In the genomic region with DNA sequence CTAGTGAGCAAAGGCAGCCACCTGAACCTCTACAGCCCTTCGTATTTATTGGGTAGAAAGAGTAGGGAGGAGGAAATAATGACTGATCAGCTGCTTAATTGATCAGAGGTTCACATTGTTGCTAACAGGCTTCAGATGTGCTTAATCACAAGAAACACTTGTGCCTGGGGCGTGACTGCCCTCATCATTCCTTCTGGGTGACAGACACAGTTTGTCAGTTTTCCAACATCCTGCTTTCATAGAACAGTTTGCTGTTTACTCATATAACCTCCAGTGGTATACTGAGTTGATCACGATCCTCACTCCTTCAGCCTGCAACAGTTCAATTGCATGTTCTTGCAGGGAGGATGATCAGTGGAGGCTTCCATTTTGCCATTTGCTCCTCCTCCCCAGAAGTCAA, we compare ENCODE assay signal across 19 cellular contexts. TPM values are rescaled to one million over a fixed set of nuclear protein-coding genes. Genes with fewer than 3 reads are reported as not detected.
A peak's percentile ranks its signal among the peaks of the same experiment; 100 is the strongest.
DNase-seq lines count a peak whose midpoint lies in the region; ATAC-seq, FAIRE-seq and TF ChIP-seq lines count a peak whose summit lies in the region.
"Had no signal": no experiment of that assay in that cellular context is flagged by ENCODE, and none has a peak within 500 bp of the region (broad histone marks: within the 10 kb centered on the region; RNA-seq: fewer than 3 reads in every experiment).

No MANE protein-coding gene starts in this region.

- no peaks in the 10 kb centered on the region for H3K9me3 ChIP-seq in GM23248 (ENCODE audit: low read depth)

- no peak overlapping the region for H3K9ac ChIP-seq in GM23248

- H3K4me3 ChIP-seq in GM23248 = no peak overlapping the region
- no peak overlapping the region for H3K4me3 ChIP-seq in brain microvascular endothelial cell (ENCODE audit: low read depth, low read length)

- H3K4me1 ChIP-seq in GM23248 (ENCODE audit: insufficient read depth) (no peaks in the 10 kb centered on the region), foreskin keratinocyte (no peaks in the 10 kb centered on the region)

- in situ Hi-C loops in GM23248 (cut with MboI) (no loop called here), brain microvascular endothelial cell (cut with HindIII; ENCODE audit: low pct_ligation_motif_present, low sequenced_read_pairs) (no loop called here)

- H4K20me1 ChIP-seq in GM23248 (ENCODE audit: insufficient read depth) = no peaks in the 10 kb centered on the region

- H2AFZ ChIP-seq in GM23248 = no peak overlapping the region

- H3K9me2 ChIP-seq in GM23248 (ENCODE audit: insufficient read depth) = no peaks in the 10 kb centered on the region

- TF ChIP-seq CTCF in foreskin keratinocyte (conservative IDR thresholded peaks at IDR 0.05) (no peak), brain microvascular endothelial cell (IDR thresholded peaks at IDR 0.05; ENCODE audit: low read depth, low read length, missing control alignments) (no peak)

- H3K4me3 Mint-ChIP-seq in effector memory CD8-positive, alpha-beta T cell = no peak overlapping the region
- no peak overlapping the region for H3K4me3 Mint-ChIP-seq in activated T-cell treated with anti-CD3 and anti-CD28 coated beads, Interleukin-2, amount 50 U/mL, for 4 hours

- DNase-seq in GM23248 = peak; percentile 7
- peak; percentile 8 for DNase-seq in RPMI7951 (ENCODE audit: low read depth)
- peak; percentile 40 to 56 for DNase-seq in foreskin keratinocyte
- no peak for DNase-seq in urothelium cell line (ENCODE audit: low spot score)
- no peak for DNase-seq in brain microvascular endothelial cell
- no peak for DNase-seq in effector memory CD8-positive, alpha-beta T cell
- no peak for DNase-seq in activated T-cell treated with anti-CD3 and anti-CD28 coated beads, Interleukin-2, amount 50 U/mL, for 4 hours
- DNase-seq: C1 segment of cervical spinal cord; CD8-positive, alpha-beta memory T cell; DMS79; H7; KBM-7; MV-4-11; NCI-H1694 treated with DMSO at 0.1 percent for 48 hours; NCI-H2107; NCI-H226; NCI-H524 treated with DMSO at 0.1 percent for 48 hours had no signal

- H3K27ac Mint-ChIP-seq in effector memory CD8-positive, alpha-beta T cell = no peak overlapping the region
- H3K27ac Mint-ChIP-seq: CD8-positive, alpha-beta memory T cell had no signal

- no peaks in the 10 kb centered on the region for H3K36me3 Mint-ChIP-seq in effector memory CD8-positive, alpha-beta T cell (ENCODE audit: insufficient read depth)
- no peaks in the 10 kb centered on the region for H3K36me3 Mint-ChIP-seq in activated T-cell treated with anti-CD3 and anti-CD28 coated beads, Interleukin-2, amount 50 U/mL, for 4 hours (ENCODE audit: insufficient read depth)

- H3K27ac ChIP-seq in GM23248 = no peak overlapping the region
- no peak overlapping the region for H3K27ac ChIP-seq in foreskin keratinocyte
- H3K27ac ChIP-seq in brain microvascular endothelial cell = no peak overlapping the region

- peaks cover 24 to 42% of the 10 kb centered on the region in 2 donors for H3K27me3 Mint-ChIP-seq in effector memory CD8-positive, alpha-beta T cell
- H3K27me3 Mint-ChIP-seq in activated T-cell treated with anti-CD3 and anti-CD28 coated beads, Interleukin-2, amount 50 U/mL, for 4 hours (ENCODE audit: low read depth) = peaks cover 4% of the 10 kb centered on the region

- WGBS in GM23248 (ENCODE audit: low coverage in 1 of 2, low lambda C conversion rate in 2 of 2, missing lambda C conversion rate in 2 of 2), 2 experiments = 24 to 28% methylated on average over 3 of the region's 3 CpGs

- no peaks in the 10 kb centered on the region for H3K27me3 ChIP-seq in GM23248 (replicated peaks; ENCODE audit: insufficient read depth)
- no peaks in the 10 kb centered on the region for H3K27me3 ChIP-seq in foreskin keratinocyte
- H3K27me3 ChIP-seq in brain microvascular endothelial cell (replicated peaks) = no peaks in the 10 kb centered on the region

- no peaks in the 10 kb centered on the region for H3K9me3 Mint-ChIP-seq in effector memory CD8-positive, alpha-beta T cell
- peaks cover 8% of the 10 kb centered on the region for H3K9me3 Mint-ChIP-seq in activated T-cell treated with anti-CD3 and anti-CD28 coated beads, Interleukin-2, amount 50 U/mL, for 4 hours

- H3K4me2 ChIP-seq in GM23248 (ENCODE audit: unreplicated experiment) = no peak overlapping the region

- peak; percentile 17 for FAIRE-seq in urothelium cell line (lab: Jason Lieb, UNC)
- FAIRE-seq: D721Med, HepG2 had no signal

- H3K4me1 Mint-ChIP-seq in effector memory CD8-positive, alpha-beta T cell (ENCODE audit: low read depth in 2 of 2) = no peaks in the 10 kb centered on the region
- H3K4me1 Mint-ChIP-seq in activated T-cell treated with anti-CD3 and anti-CD28 coated beads, Interleukin-2, amount 50 U/mL, for 4 hours (ENCODE audit: low read depth) = no peaks in the 10 kb centered on the region
- H3K4me1 Mint-ChIP-seq: CD8-positive, alpha-beta memory T cell had no signal

- no peaks in the 10 kb centered on the region for H3K79me2 ChIP-seq in GM23248 (ENCODE audit: insufficient read depth)

- H3K36me3 ChIP-seq in GM23248 (ENCODE audit: low read depth) (no peaks in the 10 kb centered on the region), brain microvascular endothelial cell (replicated peaks) (no peaks in the 10 kb centered on the region)

- no peaks in the 10 kb centered on the region for H3F3A ChIP-seq in GM23248 (ENCODE audit: insufficient read depth)

- ATAC-seq in foreskin keratinocyte = peak; percentile 31
- ATAC-seq in effector memory CD8-positive, alpha-beta T cell (replicated peaks) = no peak
- no peak for ATAC-seq in activated T-cell treated with anti-CD3 and anti-CD28 coated beads, Interleukin-2, amount 50 U/mL, for 4 hours
- ATAC-seq: HepG2 had no signal

RNA-seq across cellular contexts. Expression of gene CASR, which starts 13.6 kb away (rescaled TPM):
- not detected in 2 replicates for total RNA-seq in GM23248 (2014; rRNA removed; shearing (Covaris generic))
- polyA plus RNA-seq in GM23248 (2016; fragmentation: Nextera tagmentation; extraction: Ambion mirVana) = not detected in 2 replicates
- not detected in 2 replicates for total RNA-seq in RPMI7951 (2014; rRNA removed; shearing (Covaris generic))
- not detected in 2 replicates for total RNA-seq in foreskin keratinocyte
- polyA plus RNA-seq in foreskin keratinocyte = not detected in 2 replicates
- under 1 TPM in 2 of 3 donors, not detected in 1; 0.08 to 0.16 TPM for total RNA-seq in activated T-cell treated with anti-CD3 and anti-CD28 coated beads, Interleukin-2, amount 50 U/mL, for 4 hours
- total RNA-seq: CD8-positive, alpha-beta memory T cell; HepG2 had no signal
- polyA plus RNA-seq: CD8-positive, alpha-beta memory T cell; HepG2 had no signal

Comparison
In these comparisons a context has a peak if more than half of its experiments do, and no peak if none do; other contexts are left out.
1. DNase-seq: peak in GM23248 (single experiment), RPMI7951 (single experiment) and foreskin keratinocyte (2 of 2); none in urothelium cell line (single experiment), brain microvascular endothelial cell (single experiment), effector memory CD8-positive, alpha-beta T cell (0 of 3) and activated T-cell treated with anti-CD3 and anti-CD28 coated beads, Interleukin-2, amount 50 U/mL, for 4 hours (single experiment).